8 cellular contexts compared by ENCODE assay signal in the genomic region with DNA sequence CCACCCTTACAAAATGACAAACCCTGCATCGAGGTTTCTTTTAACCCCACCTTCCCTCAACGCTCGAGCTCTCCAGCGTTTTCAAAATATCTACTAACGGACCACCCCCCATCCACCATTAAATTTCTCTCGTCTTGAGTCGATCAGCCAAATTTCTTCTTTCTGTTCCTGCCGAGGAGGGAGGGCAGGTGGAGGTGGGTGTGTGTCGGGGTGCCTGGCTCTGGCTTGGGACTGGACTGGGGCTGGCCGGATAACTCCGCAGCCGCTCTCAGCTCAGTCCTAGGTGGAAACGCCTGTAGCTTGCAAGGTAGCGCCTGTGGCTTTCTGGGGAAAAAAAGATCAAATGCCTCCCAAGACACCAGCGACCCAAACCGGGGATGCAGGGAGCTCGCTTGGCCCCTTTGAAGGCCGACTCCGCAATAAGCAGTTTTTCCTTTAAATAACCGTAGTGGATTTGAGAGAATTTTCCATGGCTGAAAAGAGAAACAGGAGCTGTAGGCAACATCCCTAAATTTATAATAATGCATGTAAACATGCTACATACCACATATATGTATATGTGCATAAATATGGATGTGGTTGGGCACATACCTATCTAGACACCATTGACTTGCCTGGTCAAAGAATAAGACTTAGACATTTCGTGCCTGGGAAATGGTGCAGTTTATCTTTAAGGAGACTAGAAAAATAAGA. TPM values are rescaled to one million over a fixed set of nuclear protein-coding genes. Genes with fewer than 3 reads are reported as not detected.
A peak's percentile ranks its signal among the peaks of the same experiment; 100 is the strongest.
DNase-seq lines count a peak whose midpoint lies in the region; ATAC-seq and TF ChIP-seq lines count a peak whose summit lies in the region.

No MANE protein-coding gene starts in this region.

- no peaks in the 10 kb centered on the region for H3K36me3 ChIP-seq in CD4-positive, CD25-positive, alpha-beta regulatory T cell (ENCODE audit: control insufficient read depth, insufficient read depth, low read length)
- H3K36me3 ChIP-seq in HUES64 (ENCODE audit: insufficient read depth, low read length): no peaks in the 10 kb centered on the region
- no peaks in the 10 kb centered on the region for H3K36me3 ChIP-seq in thoracic aorta
- H3K36me3 ChIP-seq in body of pancreas (replicated peaks in 1 of 2; ENCODE audit: insufficient read depth in 1 of 2, low read depth in 2 of 2): no peaks in the 10 kb centered on the region

- peaks cover 43% of the 10 kb centered on the region for H3K27me3 Mint-ChIP-seq in CD4-positive, CD25-positive, alpha-beta regulatory T cell
- peaks cover 36% of the 10 kb centered on the region for H3K27me3 Mint-ChIP-seq in activated naive CD8-positive, alpha-beta T cell

- peak overlapping the region; percentile 35 to 83 (median 70) for H3K4me3 Mint-ChIP-seq in CD4-positive, CD25-positive, alpha-beta regulatory T cell
- H3K4me3 Mint-ChIP-seq in activated naive CD8-positive, alpha-beta T cell: peak overlapping the region; percentile 82

- peaks cover 0 to 26% (median 11%) of the 10 kb centered on the region in 4 donors for H3K4me1 Mint-ChIP-seq in CD4-positive, CD25-positive, alpha-beta regulatory T cell
- peaks cover 21% of the 10 kb centered on the region for H3K4me1 Mint-ChIP-seq in activated naive CD8-positive, alpha-beta T cell (ENCODE audit: low read depth)

- H3K4me3 ChIP-seq in CD4-positive, CD25-positive, alpha-beta regulatory T cell (ENCODE audit: low read depth, low read length): peak overlapping the region; percentile 51
- H3K4me3 ChIP-seq in HUES64 (ENCODE audit: low read length): peak overlapping the region; percentile 88
- H3K4me3 ChIP-seq in thoracic aorta: peak overlapping the region; percentile 67
- H3K4me3 ChIP-seq in body of pancreas: no peak overlapping the region

- no peaks in the 10 kb centered on the region for H3K9me3 ChIP-seq in CD4-positive, CD25-positive, alpha-beta regulatory T cell (ENCODE audit: control insufficient read depth in 2 of 2, low read length in 2 of 2)
- H3K9me3 ChIP-seq in HUES64 (ENCODE audit: insufficient read depth, low read depth, low read length) (no peaks in the 10 kb centered on the region), thoracic aorta (no peaks in the 10 kb centered on the region), body of pancreas (no peaks in the 10 kb centered on the region)

- peak overlapping the region in 1 of 3 donors; percentile 20 for H3K27ac Mint-ChIP-seq in CD4-positive, CD25-positive, alpha-beta regulatory T cell
- no peak overlapping the region for H3K27ac Mint-ChIP-seq in activated naive CD8-positive, alpha-beta T cell

- no peak for ATAC-seq in CD4-positive, CD25-positive, alpha-beta regulatory T cell (ENCODE audit: low read depth in 2 of 2)
- ATAC-seq in thoracic aorta (ENCODE audit: insufficient number of reproducible peaks, low FRiP score, low read depth): no peak
- ATAC-seq in body of pancreas: no peak
- ATAC-seq in GM18909 (IDR thresholded peaks at IDR 0.05; ENCODE audit: poor library complexity, unreplicated experiment): no peak
- ATAC-seq in GM18505 (IDR thresholded peaks at IDR 0.05; ENCODE audit: unreplicated experiment): no peak

- peaks cover 31% of the 10 kb centered on the region for H3K27me3 ChIP-seq in CD4-positive, CD25-positive, alpha-beta regulatory T cell (ENCODE audit: control insufficient read depth, insufficient read depth, low read length)
- H3K27me3 ChIP-seq in HUES64 (ENCODE audit: insufficient read depth, low read length) (peaks cover 70% of the 10 kb centered on the region), thoracic aorta (replicated peaks; ENCODE audit: insufficient read depth) (peaks cover 5% of the 10 kb centered on the region), body of pancreas (peaks cover 0 to 13% of the 10 kb centered on the region in 2 donors)

- WGBS in HUES64: 2% methylated on average over 21 of the region's 21 CpGs
- WGBS in body of pancreas, 2 donors: 6% methylated on average over 21 of the region's 21 CpGs

- DNase-seq in CD4-positive, CD25-positive, alpha-beta regulatory T cell: no peak
- DNase-seq in inferior parietal cortex (ENCODE audit: extremely low spot score): peak; percentile 27
- DNase-seq in thoracic aorta (ENCODE audit: low spot score): no peak
- no peak for DNase-seq in body of pancreas

- H3K4me1 ChIP-seq in CD4-positive, CD25-positive, alpha-beta regulatory T cell (ENCODE audit: control insufficient read depth, insufficient read depth, low read length, poor library complexity, severe bottlenecking): peaks cover 26% of the 10 kb centered on the region
- H3K4me1 ChIP-seq in HUES64 (ENCODE audit: insufficient read depth, low read length) (peaks cover 20% of the 10 kb centered on the region), thoracic aorta (ENCODE audit: control insufficient read depth in 1 of 2, low read depth in 2 of 2) (peaks cover 9 to 36% of the 10 kb centered on the region in 2 donors), body of pancreas (peaks cover 39% of the 10 kb centered on the region)

- no peak overlapping the region for H3K27ac ChIP-seq in CD4-positive, CD25-positive, alpha-beta regulatory T cell (ENCODE audit: insufficient read depth, low read length, poor library complexity, severe bottlenecking)
- H3K27ac ChIP-seq in HUES64 (ENCODE audit: low read depth, low read length) (no peak overlapping the region), thoracic aorta (no peak overlapping the region), body of pancreas (no peak overlapping the region)

- TF ChIP-seq POLR2A in body of pancreas (IDR thresholded peaks at IDR 0.05) (no peak), GM18505 (IDR thresholded peaks at IDR 0.05; ENCODE audit: borderline replicate concordance, extremely low read depth, insufficient read depth, insufficient read length) (no peak)

- H3K36me3 Mint-ChIP-seq in CD4-positive, CD25-positive, alpha-beta regulatory T cell: no peaks in the 10 kb centered on the region
- H3K36me3 Mint-ChIP-seq in activated naive CD8-positive, alpha-beta T cell: no peaks in the 10 kb centered on the region

- H3K9me3 Mint-ChIP-seq in CD4-positive, CD25-positive, alpha-beta regulatory T cell: peaks cover 0 to 2% (median 0%) of the 10 kb centered on the region in 7 donors
- H3K9me3 Mint-ChIP-seq in activated naive CD8-positive, alpha-beta T cell (ENCODE audit: low read depth): no peaks in the 10 kb centered on the region

- H3K9ac ChIP-seq in HUES64 (ENCODE audit: low read depth, low read length): peak overlapping the region; percentile 62

- intact Hi-C loops in body of pancreas (cut with DNase I): no loop called here

- TF ChIP-seq CTCF in thoracic aorta (IDR thresholded peaks at IDR 0.05) (no peak), body of pancreas (IDR thresholded peaks at IDR 0.05) (no peak)

RNA-seq across cellular contexts. Expression of a gene that starts 1.9 kb away (rescaled TPM):
- total RNA-seq in CD4-positive, CD25-positive, alpha-beta regulatory T cell: 0.10 TPM
- polyA plus RNA-seq in CD4-positive, CD25-positive, alpha-beta regulatory T cell: not detected
- 4.1 TPM for polyA plus RNA-seq in HUES64 (2013, experiment 1 of 2)
- polyA plus RNA-seq in HUES64 (2013, experiment 2 of 2): 4.1 TPM
- under 1 TPM; 0.92 to 0.95 TPM for total RNA-seq in thoracic aorta
- total RNA-seq in body of pancreas: 10 to 100 TPM in 1 of 2 donors, 1 to 10 TPM in 1; 1.0 to 11.9 TPM

RNA-seq across cellular contexts. Expression of a gene that starts 57.2 kb away (rescaled TPM):
- total RNA-seq in CD4-positive, CD25-positive, alpha-beta regulatory T cell: 26.2 TPM
- 10 to 100 TPM; 85.6 to 97.4 (median 96.3) TPM for polyA plus RNA-seq in CD4-positive, CD25-positive, alpha-beta regulatory T cell
- polyA plus RNA-seq in HUES64 (2013, experiment 1 of 2): 45.3 TPM
- 47.8 TPM for polyA plus RNA-seq in HUES64 (2013, experiment 2 of 2)
- total RNA-seq in thoracic aorta (10 to 100 TPM in 1 of 2 donors, 1 to 10 TPM in 1; 8.0 to 13.9 TPM), body of pancreas (1 to 10 TPM; 4.6 to 9.9 TPM)

Comparison
In these comparisons a context has a peak if more than half of its experiments do, and no peak if none do; other contexts are left out.
1. H3K4me3 ChIP-seq: peak in CD4-positive, CD25-positive, alpha-beta regulatory T cell (single experiment), HUES64 (single experiment) and thoracic aorta (single experiment); none in body of pancreas (0 of 2).